ENCODE assay signal across 8 cellular contexts in genomic region chrX:70262952-70263567, GRCh38. TPM values are rescaled to one million over a fixed set of nuclear protein-coding genes. Genes with fewer than 3 reads are reported as not detected.
A peak's percentile ranks its signal among the peaks of the same experiment; 100 is the strongest.
DNase-seq lines count a peak whose midpoint lies in the region; ATAC-seq and TF ChIP-seq lines count a peak whose summit lies in the region.

No MANE protein-coding gene starts in this region.

- ATAC-seq in HG02852 (IDR thresholded peaks at IDR 0.05; ENCODE audit: unreplicated experiment), result no peak

- in situ Hi-C loops in GM13977 (cut with MboI; ENCODE audit: low pct_unique_long_range_greater_than_20kb, low sequenced_read_pairs, unreplicated experiment), result no loop called here

- POLR2A ChIA-PET in RWPE1 (lab: Yijun Ruan, JAX; ENCODE audit: low non-redundant PET), result no interaction called here

- TF ChIP-seq CTCF in GM13977 (IDR thresholded peaks at IDR 0.05; ENCODE audit: extremely low read depth, insufficient read depth, missing control alignments) (peak; percentile 61), RWPE1 (conservative IDR thresholded peaks at IDR 0.05; ENCODE audit: low read depth) (peak; percentile 49)

- H3K27ac ChIP-seq in RWPE1, result no peak overlapping the region

- CTCF ChIA-PET in RWPE1 (lab: Yijun Ruan, JAX), result interaction anchor here (0.6 to 1.6 kb wide), 3 partner anchors 17 to 66 kb away, joined by 3 to 7 read pairs (median 4); no protein-coding TSS in a partner anchor

- DNase-seq in AG08395 (ENCODE audit: low spot score) (peak; percentile 36), GM13977 (ENCODE audit: low spot score) (peak; percentile 47), RWPE1 (ENCODE audit: low spot score) (peak; percentile 40), cerebellar cortex (ENCODE audit: low spot score) (peak; percentile 2), medulla oblongata (ENCODE audit: extremely low spot score) (peak; percentile 2), middle frontal gyrus (ENCODE audit: extremely low spot score, low spot score) (no peak)
- peak; percentile 0 for DNase-seq in Jurkat, Clone E6-1 (ENCODE audit: low read depth, low spot score)

- H3K4me3 ChIP-seq in Jurkat, Clone E6-1 (ENCODE audit: low read length), result no peak overlapping the region

RNA-seq across cellular contexts. Expression of gene P2RY4, which starts 3.1 kb away (rescaled TPM):
- not detected for polyA plus RNA-seq in Jurkat, Clone E6-1 (2012; ENCODE audit: insufficient read depth, insufficient read length)

RNA-seq across cellular contexts. Expression of gene ARR3, which starts 5.1 kb away (rescaled TPM):
- not detected for polyA plus RNA-seq in Jurkat, Clone E6-1 (2012; ENCODE audit: insufficient read depth, insufficient read length)

RNA-seq across cellular contexts. Expression of gene RAB41, which starts 18.9 kb away (rescaled TPM):
- polyA plus RNA-seq in Jurkat, Clone E6-1 (2012; ENCODE audit: insufficient read depth, insufficient read length), result not detected

RNA-seq across cellular contexts. Expression of gene PDZD11, which starts 26.7 kb away (rescaled TPM):
- 85.0 TPM for polyA plus RNA-seq in Jurkat, Clone E6-1 (2012; ENCODE audit: insufficient read depth, insufficient read length)

RNA-seq across cellular contexts. Expression of gene KIF4A, which starts 26.8 kb away (rescaled TPM):
- 32.3 TPM for polyA plus RNA-seq in Jurkat, Clone E6-1 (2012; ENCODE audit: insufficient read depth, insufficient read length)
